Comparison of ENCODE assay signal across 8 cellular contexts in genomic region chr12:85874064-85874463, GRCh38. TPM values are rescaled to one million over a fixed set of nuclear protein-coding genes. Genes with fewer than 3 reads are reported as not detected.
DNase-seq lines count a peak whose midpoint lies in the region; ATAC-seq and TF ChIP-seq lines count a peak whose summit lies in the region.

Gene NTS, plus strand, starts transcription at chr12:85874295. Its CDS starts 109 bp downstream, at chr12:85874404.

- no peaks in the 10 kb centered on the region for H3K27me3 Mint-ChIP-seq in endothelial cell (ENCODE audit: unreplicated experiment)

- CTCF ChIA-PET in HEK293 (lab: Yijun Ruan, JAX) = interaction anchor here (1.0 to 1.2 kb wide), 2 partner anchors 47 to 299 kb away, joined by 3 to 4 read pairs; no protein-coding TSS in a partner anchor

- POLR2A ChIA-PET in HEK293 (lab: Yijun Ruan, JAX) = no interaction called here

- H3K4me3 ChIP-seq in HEK293 (ENCODE audit: low read depth, low read length) = no peak within 1 kb of the TSS; the same call in 1 of the 2 replicates
- H3K4me3 ChIP-seq in heart right ventricle = no peak within 1 kb of the TSS

- peaks cover 12% of the 10 kb centered on the region for H3K4me1 Mint-ChIP-seq in endothelial cell (ENCODE audit: unreplicated experiment)

- H3K36me3 Mint-ChIP-seq in endothelial cell (ENCODE audit: low read depth, unreplicated experiment) = no peaks in the 10 kb centered on the region

- peaks cover 0 to 6% (median 0%) of the 10 kb centered on the region in 7 donors for H3K27me3 ChIP-seq in heart right ventricle

- H3K27ac ChIP-seq in HEK293 (ENCODE audit: extremely low read depth, low read depth, low read length) = no peak within 1 kb of the TSS
- H3K27ac ChIP-seq in heart right ventricle = no peak within 1 kb of the TSS

- H3K4me1 ChIP-seq in HEK293 (ENCODE audit: control insufficient read depth, insufficient read depth, low read length) (no peaks in the 10 kb centered on the region), heart right ventricle (no peaks in the 10 kb centered on the region)

- ATAC-seq in GM18499 (IDR thresholded peaks at IDR 0.05; ENCODE audit: insufficient read depth, unreplicated experiment) (peak; percentile 68), heart right ventricle (no peak)

- DNase-seq in NCI-H146 (lab: John Stamatoyannopoulos, UW) = peak; percentile 95
- DNase-seq in endothelial cell (ENCODE audit: low spot score) = peak; percentile 11
- DNase-seq in effector CD8-positive, alpha-beta T cell (lab: John Stamatoyannopoulos, UW) = no peak
- DNase-seq in stimulated activated CD4-positive, alpha-beta T cell treated with anti-CD3 and anti-CD28 coated beads, Interleukin-4, amount 100 ng/mL, for 4 hours = no peak
- no peak for DNase-seq in stimulated activated CD4-positive, alpha-beta T cell treated with anti-CD3 and anti-CD28 coated beads, Interleukin-1b, Interleukin-23, amount 100 ng/mL, for 48 hours
- no peak for DNase-seq in heart right ventricle

- H3K9me3 Mint-ChIP-seq in endothelial cell (ENCODE audit: unreplicated experiment) = no peaks in the 10 kb centered on the region

- H3K36me3 ChIP-seq in HEK293 (ENCODE audit: control insufficient read depth in 2 of 2, insufficient read depth in 1 of 2, low read length in 2 of 2) (no peaks in the 10 kb centered on the region), heart right ventricle (no peaks in the 10 kb centered on the region)

- intact Hi-C loops in heart right ventricle (cut with DNase I) = loop anchor here in 4 of 10 donors (5.0 kb wide), 3 partner anchors 302 to 407 kb away; no protein-coding TSS in a partner anchor

- WGBS in heart right ventricle, 2 donors = 8 to 9% methylated on average over 2 of the region's 2 CpGs

- TF ChIP-seq CTCF in HEK293 (tag by site-specific recombination; IDR thresholded peaks at IDR 0.05) = no peak
- TF ChIP-seq CTCF in endothelial cell (IDR thresholded peaks at IDR 0.05; ENCODE audit: unreplicated experiment) = no peak
- no peak for TF ChIP-seq CTCF in heart right ventricle (IDR thresholded peaks at IDR 0.05)

- H3K27ac Mint-ChIP-seq in endothelial cell (ENCODE audit: unreplicated experiment) = peak within 1 kb of the TSS; percentile 48

- H3K9me3 ChIP-seq in HEK293 (ENCODE audit: control insufficient read depth, insufficient read depth, low read depth, low read length) (no peaks in the 10 kb centered on the region), heart right ventricle (no peaks in the 10 kb centered on the region)

- peak within 1 kb of the TSS; percentile 70 for H3K4me3 Mint-ChIP-seq in endothelial cell (ENCODE audit: unreplicated experiment)

TF ChIP-seq in HEK293, 187 proteins besides CTCF, POLR2A, EP300 and RAD21 (continues in another document):
- TF ChIP-seq PRDM10 (tag by site-specific recombination; IDR thresholded peaks at IDR 0.05) (peak; percentile 87), ZNF10 (tag by site-specific recombination; IDR thresholded peaks at IDR 0.05) (peak; percentile 15; the same call in 1 of the 2 replicates), KLF8 (tag by site-specific recombination; IDR thresholded peaks at IDR 0.05) (0 out of 2 replicates have a peak, but pooled peaks have one; percentile 40), ZNF394 (tag by site-specific recombination; IDR thresholded peaks at IDR 0.05; ENCODE audit: borderline replicate concordance) (peak; percentile 28; the same call in 1 of the 2 replicates), ZNF169 (tag by site-specific recombination; IDR thresholded peaks at IDR 0.05) (no peak), AEBP2 (tag by site-specific recombination; IDR thresholded peaks at IDR 0.05; ENCODE audit: borderline replicate concordance) (no peak), PRDM1 (tag by site-specific recombination; IDR thresholded peaks at IDR 0.05) (peak; percentile 80), ZNF223 (tag by site-specific recombination; IDR thresholded peaks at IDR 0.05) (no peak), SCRT1 (tag by site-specific recombination; IDR thresholded peaks at IDR 0.05; ENCODE audit: borderline replicate concordance) (no peak), ZBTB17 (tag by site-specific recombination; IDR thresholded peaks at IDR 0.05) (peak; percentile 82), ZNF398 (tag by site-specific recombination; IDR thresholded peaks at IDR 0.05) (peak; percentile 97), REPIN1 (tag by site-specific recombination; IDR thresholded peaks at IDR 0.05; ENCODE audit: low read depth) (no peak), ZNF629 (tag by site-specific recombination; IDR thresholded peaks at IDR 0.05) (peak; percentile 90), ZBTB21 (tag by site-specific recombination; IDR thresholded peaks at IDR 0.05) (peak; percentile 89), ZNF366 (tag by site-specific recombination; conservative IDR thresholded peaks at IDR 0.05) (peak; percentile 82)
- TF ChIP-seq, protein P1, sequence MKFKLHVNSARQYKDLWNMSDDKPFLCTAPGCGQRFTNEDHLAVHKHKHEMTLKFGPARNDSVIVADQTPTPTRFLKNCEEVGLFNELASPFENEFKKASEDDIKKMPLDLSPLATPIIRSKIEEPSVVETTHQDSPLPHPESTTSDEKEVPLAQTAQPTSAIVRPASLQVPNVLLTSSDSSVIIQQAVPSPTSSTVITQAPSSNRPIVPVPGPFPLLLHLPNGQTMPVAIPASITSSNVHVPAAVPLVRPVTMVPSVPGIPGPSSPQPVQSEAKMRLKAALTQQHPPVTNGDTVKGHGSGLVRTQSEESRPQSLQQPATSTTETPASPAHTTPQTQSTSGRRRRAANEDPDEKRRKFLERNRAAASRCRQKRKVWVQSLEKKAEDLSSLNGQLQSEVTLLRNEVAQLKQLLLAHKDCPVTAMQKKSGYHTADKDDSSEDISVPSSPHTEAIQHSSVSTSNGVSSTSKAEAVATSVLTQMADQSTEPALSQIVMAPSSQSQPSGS (tag by site-specific recombination; IDR thresholded peaks at IDR 0.05; ENCODE audit: low read depth) = peak; percentile 96
- TF ChIP-seq, protein P2, sequence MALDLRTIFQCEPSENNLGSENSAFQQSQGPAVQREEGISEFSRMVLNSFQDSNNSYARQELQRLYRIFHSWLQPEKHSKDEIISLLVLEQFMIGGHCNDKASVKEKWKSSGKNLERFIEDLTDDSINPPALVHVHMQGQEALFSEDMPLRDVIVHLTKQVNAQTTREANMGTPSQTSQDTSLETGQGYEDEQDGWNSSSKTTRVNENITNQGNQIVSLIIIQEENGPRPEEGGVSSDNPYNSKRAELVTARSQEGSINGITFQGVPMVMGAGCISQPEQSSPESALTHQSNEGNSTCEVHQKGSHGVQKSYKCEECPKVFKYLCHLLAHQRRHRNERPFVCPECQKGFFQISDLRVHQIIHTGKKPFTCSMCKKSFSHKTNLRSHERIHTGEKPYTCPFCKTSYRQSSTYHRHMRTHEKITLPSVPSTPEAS (tag by site-specific recombination; IDR thresholded peaks at IDR 0.05) = peak; percentile 60

RNA-seq across cellular contexts. Expression of gene NTS, which starts in this region (rescaled TPM):
- total RNA-seq in endothelial cell (ENCODE audit: unreplicated experiment) (79.2 TPM), heart right ventricle (under 1 TPM in 2 of 10 donors, not detected in 8; 0.18 to 0.39 TPM)
- polyA plus RNA-seq in heart right ventricle = under 1 TPM; 0.07 to 0.22 TPM

Comparison
In these comparisons a context has a peak if more than half of its experiments do, and no peak if none do; other contexts are left out.
1. RNA of gene NTS (total RNA-seq): 79.2 TPM in endothelial cell (single experiment); 0.18 to 0.39 TPM in heart right ventricle; every median in the first group is over 10 times any median in the second.
2. DNase-seq: peak in NCI-H146 (single experiment) and endothelial cell (single experiment); none in effector CD8-positive, alpha-beta T cell (single experiment), stimulated activated CD4-positive, alpha-beta T cell treated with anti-CD3 and anti-CD28 coated beads, Interleukin-4, amount 100 ng/mL, for 4 hours (0 of 2), stimulated activated CD4-positive, alpha-beta T cell treated with anti-CD3 and anti-CD28 coated beads, Interleukin-1b, Interleukin-23, amount 100 ng/mL, for 48 hours (single experiment) and heart right ventricle (0 of 2).